13 cellular contexts compared by ENCODE assay signal in genomic region chr21:25949701-25950100, GRCh38.
"Had no signal": no experiment of that assay in that cellular context is flagged by ENCODE, and none has a peak within 500 bp of the region (broad histone marks: within the 10 kb centered on the region; RNA-seq: fewer than 3 reads in every experiment).

No MANE protein-coding gene starts in this region.

- ATAC-seq: activated naive CD4-positive, alpha-beta T cell treated with anti-CD3 and anti-CD28 coated beads, Interleukin-2, amount 50 U/mL, for 72 hours; left lung had no signal

- H3K4me3 ChIP-seq: left lung, thyroid gland had no signal

- H3K9me3 ChIP-seq: left lung, thyroid gland had no signal

- FAIRE-seq: endometrium, kidney had no signal

- H3K27ac ChIP-seq: left lung, thyroid gland had no signal

- H3K27me3 ChIP-seq: left lung, thyroid gland had no signal

- H3K4me1 ChIP-seq: left lung, thyroid gland had no signal

- DNase-seq: activated T-cell treated with anti-CD3 and anti-CD28 coated beads, Interleukin-2, amount 50 U/mL, for 1 hour; aorta; cortex of kidney; foreskin fibroblast; kidney; left lung; midbrain; stimulated activated CD4-positive, alpha-beta T cell treated with anti-CD3 and anti-CD28 coated beads, Interleukin-12 subunit alpha, Interleukin-12 subunit beta, amount 100 ng/mL, for 4 hours; substantia nigra; T-helper 9 cell; thyroid gland had no signal
